Comparison of ENCODE assay signal across 9 cellular contexts in genomic region chr15:78943692-78944091, GRCh38. TPM values are rescaled to one million over a fixed set of nuclear protein-coding genes. Genes with fewer than 3 reads are reported as not detected.
DNase-seq lines count a peak whose midpoint lies in the region; ATAC-seq and TF ChIP-seq lines count a peak whose summit lies in the region.
"Had no signal": no experiment of that assay in that cellular context is flagged by ENCODE, and none has a peak within 500 bp of the region (broad histone marks: within the 10 kb centered on the region; RNA-seq: fewer than 3 reads in every experiment).

No MANE protein-coding gene starts in this region.

- H3K9me3 ChIP-seq in PC-9 (ENCODE audit: insufficient read depth, low read depth) (no peaks in the 10 kb centered on the region), esophagus squamous epithelium (no peaks in the 10 kb centered on the region)

- H3K36me3 ChIP-seq in PC-9 (ENCODE audit: low read depth) (0 out of 2 replicates have a peak, but pooled peaks cover 4% of the 10 kb centered on the region), esophagus squamous epithelium (no peaks in the 10 kb centered on the region)

- no peaks in the 10 kb centered on the region for H4K20me1 ChIP-seq in PC-9 (ENCODE audit: insufficient read depth)

- TF ChIP-seq POLR2A in esophagus squamous epithelium (IDR thresholded peaks at IDR 0.05), result no peak

- DNase-seq in PC-9 (peak; percentile 35 to 57), esophagus squamous epithelium (lab: John Stamatoyannopoulos, UW) (no peak), renal cortical epithelial cell (ENCODE audit: low read depth) (peak; percentile 22), HEK293T (ENCODE audit: extremely low spot score) (no peak), NCI-H774 (lab: John Stamatoyannopoulos, UW) (no peak)
- no peak for DNase-seq in activated effector memory CD4-positive, alpha-beta T cell treated with Interleukin-2 at 50 U/mL for 16 hours
- DNase-seq: HCEC 1CT had no signal

- peak overlapping the region; percentile 71 for H3K4me3 ChIP-seq in GM08714 (ENCODE audit: low read length)
- H3K4me3 ChIP-seq in PC-9, result peak overlapping the region; percentile 58
- peak overlapping the region; percentile 38 to 79 (median 60) for H3K4me3 ChIP-seq in esophagus squamous epithelium

- 40 to 90% methylated on average over 2 of the region's 7 CpGs for WGBS in esophagus squamous epithelium, 2 donors

- no peak overlapping the region for H2AFZ ChIP-seq in PC-9

- TF ChIP-seq CTCF in PC-9 (conservative IDR thresholded peaks at IDR 0.05), result no peak
- TF ChIP-seq CTCF in esophagus squamous epithelium (IDR thresholded peaks at IDR 0.05), result no peak

- no TSS peak for BruUV-seq in PC-9 (replicated peaks; lab: Mats Ljungman, UMichigan)

- peaks cover 11% of the 10 kb centered on the region; the same call in 1 of the 2 replicates for H3F3A ChIP-seq in PC-9 (ENCODE audit: insufficient read depth, low read depth)

- H3K27me3 ChIP-seq in PC-9 (ENCODE audit: insufficient read depth, low read depth) (no peaks in the 10 kb centered on the region), esophagus squamous epithelium (no peaks in the 10 kb centered on the region)

- H3K27ac ChIP-seq in PC-9 (no peak overlapping the region), esophagus squamous epithelium (peak overlapping the region in 3 of 4 donors; percentile 59 to 80 (median 67))

- CTCF ChIA-PET in PC-9 (lab: Charles Lee), result interaction anchor here (2.0 kb wide), 1 partner anchor 36 kb away, joined by 6 read pairs; no protein-coding TSS in a partner anchor
- CTCF ChIA-PET in HEK293T (lab: Yijun Ruan, JAX), result no interaction called here

- peak overlapping the region; percentile 72 for H3K4me2 ChIP-seq in PC-9

- no peaks in the 10 kb centered on the region for H3K9me2 ChIP-seq in PC-9 (ENCODE audit: insufficient read depth)

- H3K4me1 ChIP-seq in PC-9 (replicated peaks; ENCODE audit: insufficient read depth) (peaks cover 18% of the 10 kb centered on the region), esophagus squamous epithelium (peaks cover 5 to 36% (median 18%) of the 10 kb centered on the region in 3 donors)

- intact Hi-C loops in PC-9 (cut with micrococcal nuclease; ENCODE audit: unreplicated experiment), result loop anchor here (2.0 kb wide), 1 partner anchor 13 kb away; no protein-coding TSS in a partner anchor
- intact Hi-C loops in esophagus squamous epithelium (cut with DNase I), result no loop called here

- H3K79me2 ChIP-seq in PC-9 (ENCODE audit: low read depth), result peaks cover 22% of the 10 kb centered on the region

- no peak for ATAC-seq in GM21576 (IDR thresholded peaks at IDR 0.05; ENCODE audit: unreplicated experiment)

- POLR2A ChIA-PET in PC-9 (lab: Charles Lee; ENCODE audit: unreplicated experiment) (no interaction called here), HEK293T (lab: Yijun Ruan, JAX) (no interaction called here)

TF ChIP-seq in HEK293T, 16 proteins besides CTCF, POLR2A, EP300 and RAD21:
- TF ChIP-seq BHLHE40 (IDR thresholded peaks at IDR 0.05; ENCODE audit: borderline replicate concordance) (no peak), SP1 (IDR thresholded peaks at IDR 0.05) (no peak), TARDBP (IDR thresholded peaks at IDR 0.05) (no peak), ZNF384 (IDR thresholded peaks at IDR 0.05) (no peak), LEF1 (IDR thresholded peaks at IDR 0.05; ENCODE audit: borderline replicate concordance) (no peak), HDGF (IDR thresholded peaks at IDR 0.05; ENCODE audit: borderline replicate concordance) (no peak)
TF ChIP-seq in HEK293T: peak in this region for 0.

RNA-seq across cellular contexts. Expression of gene CTSH, which starts 1.2 kb away (rescaled TPM):
- total RNA-seq in PC-9 (2021) (101 and 128 TPM in 2 replicates), esophagus squamous epithelium (100 to 1,000 TPM in 2 of 4 donors, 10 to 100 TPM in 2; 19.7 to 115 (median 69.6) TPM), renal cortical epithelial cell (48.6 and 103 TPM in 2 replicates)

Comparison
In these comparisons a context has a peak if more than half of its experiments do, and no peak if none do; other contexts are left out.
1. DNase-seq: peak in PC-9 (2 of 2) and renal cortical epithelial cell (single experiment); none in esophagus squamous epithelium (single experiment), HEK293T (single experiment), NCI-H774 (single experiment) and activated effector memory CD4-positive, alpha-beta T cell treated with Interleukin-2 at 50 U/mL for 16 hours (single experiment).
2. Peak in every context shown above with its lines, with median percentiles within 50 percentile points of each other: H3K4me3 ChIP-seq.